10 cellular contexts compared by ENCODE assay signal in genomic region chr16:85579199-85579598, GRCh38. TPM values are rescaled to one million over a fixed set of nuclear protein-coding genes. Genes with fewer than 3 reads are reported as not detected.
DNase-seq lines count a peak whose midpoint lies in the region; ATAC-seq and TF ChIP-seq lines count a peak whose summit lies in the region.
"Had no signal": no experiment of that assay in that cellular context is flagged by ENCODE, and none has a peak within 500 bp of the region (broad histone marks: within the 10 kb centered on the region; RNA-seq: fewer than 3 reads in every experiment).

No MANE protein-coding gene starts in this region.

- ATAC-seq in natural killer cell treated with Interleukin-12 subunit alpha and Interleukin-12 subunit beta and Interleukin-15 and Interleukin-18, amount 100 ng/mL, for 72 hours: no peak
- ATAC-seq in left lobe of liver (no peak), GM18519 (IDR thresholded peaks at IDR 0.05; ENCODE audit: low FRiP score, unreplicated experiment) (no peak)

- no peak for TF ChIP-seq POLR2A in breast epithelium (IDR thresholded peaks at IDR 0.05)

- H3K36me3 Mint-ChIP-seq in glutamatergic neuron (ENCODE audit: unreplicated experiment): no peaks in the 10 kb centered on the region
- no peaks in the 10 kb centered on the region for H3K36me3 Mint-ChIP-seq in natural killer cell treated with Interleukin-12 subunit alpha and Interleukin-12 subunit beta and Interleukin-15 and Interleukin-18, amount 100 ng/mL, for 72 hours

- no peak overlapping the region for H3K4me3 ChIP-seq in breast epithelium
- H3K4me3 ChIP-seq in mammary epithelial cell (replicated peaks in 1 of 3; ENCODE audit: insufficient read depth in 1 of 3, low read depth in 2 of 3, low read length in 3 of 3): no peak overlapping the region
- H3K4me3 ChIP-seq in ascending aorta: no peak overlapping the region

- H3K4me1 Mint-ChIP-seq in glutamatergic neuron (ENCODE audit: low read depth, unreplicated experiment): peaks cover 81% of the 10 kb centered on the region
- H3K4me1 Mint-ChIP-seq in natural killer cell treated with Interleukin-12 subunit alpha and Interleukin-12 subunit beta and Interleukin-15 and Interleukin-18, amount 100 ng/mL, for 72 hours (ENCODE audit: low read depth in 2 of 2): peaks cover 58 to 65% of the 10 kb centered on the region in 2 donors

- no TSS peak for BruUV-seq in mammary epithelial cell (replicated peaks; lab: Mats Ljungman, UMichigan)

- H3K4me1 ChIP-seq in breast epithelium: peaks cover 3 to 21% of the 10 kb centered on the region in 2 donors
- H3K4me1 ChIP-seq in mammary epithelial cell (ENCODE audit: insufficient read depth, low read length): peaks cover 5% of the 10 kb centered on the region
- peaks cover 8 to 13% of the 10 kb centered on the region in 2 donors for H3K4me1 ChIP-seq in ascending aorta

- peaks cover 31% of the 10 kb centered on the region for H3K27me3 Mint-ChIP-seq in glutamatergic neuron (ENCODE audit: unreplicated experiment)
- no peaks in the 10 kb centered on the region for H3K27me3 Mint-ChIP-seq in natural killer cell treated with Interleukin-12 subunit alpha and Interleukin-12 subunit beta and Interleukin-15 and Interleukin-18, amount 100 ng/mL, for 72 hours
- H3K27me3 Mint-ChIP-seq: CD4-positive, alpha-beta memory T cell had no signal

- no peaks in the 10 kb centered on the region for H3K36me3 ChIP-seq in breast epithelium
- no peaks in the 10 kb centered on the region for H3K36me3 ChIP-seq in mammary epithelial cell (ENCODE audit: insufficient read depth, low read length)
- H3K36me3 ChIP-seq in ascending aorta: no peaks in the 10 kb centered on the region

- H2AFZ ChIP-seq in mammary epithelial cell (ENCODE audit: low read depth, low read length): no peak overlapping the region

- intact Hi-C loops in breast epithelium (cut with DNase I; ENCODE audit: low total_unique reads): no loop called here
- intact Hi-C loops in mammary epithelial cell (cut with micrococcal nuclease): no loop called here
- intact Hi-C loops in ascending aorta (cut with DNase I): no loop called here

- H3K27ac Mint-ChIP-seq in glutamatergic neuron (ENCODE audit: unreplicated experiment): no peak overlapping the region
- peak overlapping the region; percentile 54 to 66 for H3K27ac Mint-ChIP-seq in natural killer cell treated with Interleukin-12 subunit alpha and Interleukin-12 subunit beta and Interleukin-15 and Interleukin-18, amount 100 ng/mL, for 72 hours
- H3K27ac Mint-ChIP-seq: activated T-helper 1 cell treated with anti-CD3 and anti-CD28 coated beads, Interleukin-12 subunit alpha, Interleukin-12 subunit beta, Interleukin-2, Interleukin-4 antibody, amounts not matched to agents 30 ng/mL and 10 ng/mL and 1 ng/mL, durations not matched to agents 14 hours and 24 hours and 36 hours had no signal

- no peak for DNase-seq in breast epithelium (ENCODE audit: low spot score in 2 of 2)
- DNase-seq in mammary epithelial cell: no peak
- no peak for DNase-seq in glutamatergic neuron
- DNase-seq in natural killer cell treated with Interleukin-12 subunit alpha and Interleukin-12 subunit beta and Interleukin-15 and Interleukin-18, amount 100 ng/mL, for 72 hours (ENCODE audit: low spot score): no peak
- no peak for DNase-seq in left lobe of liver (ENCODE audit: low spot score)
- no peak for DNase-seq in stimulated activated CD4-positive, alpha-beta T cell treated with anti-CD3 and anti-CD28 coated beads, Interleukin-15, amount 100 ng/mL, for 24 hours
- DNase-seq in ascending aorta (ENCODE audit: low spot score in 2 of 2): no peak

- peak overlapping the region; percentile 61 for H3K4me3 Mint-ChIP-seq in glutamatergic neuron (ENCODE audit: unreplicated experiment)
- no peak overlapping the region for H3K4me3 Mint-ChIP-seq in natural killer cell treated with Interleukin-12 subunit alpha and Interleukin-12 subunit beta and Interleukin-15 and Interleukin-18, amount 100 ng/mL, for 72 hours
- H3K4me3 Mint-ChIP-seq: activated T-helper 1 cell treated with anti-CD3 and anti-CD28 coated beads, Interleukin-12 subunit alpha, Interleukin-12 subunit beta, Interleukin-2, Interleukin-4 antibody, amounts not matched to agents 30 ng/mL and 10 ng/mL and 1 ng/mL, durations not matched to agents 14 hours and 24 hours and 36 hours; CD4-positive, alpha-beta memory T cell had no signal

- dilution Hi-C loops in mammary epithelial cell (cut with HindIII; ENCODE audit: low sequenced_read_pairs): loop anchor here (5.0 kb wide), 1 partner anchor 92 kb away; no protein-coding TSS in a partner anchor

- no peak overlapping the region for H3K4me2 ChIP-seq in mammary epithelial cell (ENCODE audit: insufficient read depth, low read depth, low read length)

- peaks cover 10% of the 10 kb centered on the region for H3K79me2 ChIP-seq in mammary epithelial cell (ENCODE audit: insufficient read depth, low read length)

- H4K20me1 ChIP-seq in mammary epithelial cell (ENCODE audit: insufficient read depth, low read length): no peaks in the 10 kb centered on the region

- H3K9me3 ChIP-seq in breast epithelium (no peaks in the 10 kb centered on the region), mammary epithelial cell (replicated peaks; ENCODE audit: insufficient read depth, low read length) (no peaks in the 10 kb centered on the region), ascending aorta (no peaks in the 10 kb centered on the region)

- TF ChIP-seq CTCF in breast epithelium (IDR thresholded peaks at IDR 0.05): no peak
- no peak for TF ChIP-seq CTCF in mammary epithelial cell (conservative IDR thresholded peaks at IDR 0.05 in 1 of 2, IDR thresholded peaks at IDR 0.05 in 1 of 2; ENCODE audit: extremely low read depth in 1 of 2, insufficient read depth in 1 of 2, low read depth in 1 of 2, low read length in 2 of 2)
- TF ChIP-seq CTCF in glutamatergic neuron (IDR thresholded peaks at IDR 0.05; ENCODE audit: partially characterized antibody, unreplicated experiment): no peak
- no peak for TF ChIP-seq CTCF in ascending aorta (IDR thresholded peaks at IDR 0.05)

- no peaks in the 10 kb centered on the region for H3K27me3 ChIP-seq in breast epithelium
- H3K27me3 ChIP-seq in mammary epithelial cell (ENCODE audit: insufficient read depth, low read length): no peaks in the 10 kb centered on the region
- H3K27me3 ChIP-seq in ascending aorta: no peaks in the 10 kb centered on the region

- WGBS in mammary epithelial cell (ENCODE audit: low coverage, missing lambda C conversion rate): 45% methylated on average over 3 of the region's 12 CpGs

- in situ Hi-C loops in mammary epithelial cell (cut with MboI; ENCODE audit: low sequenced_read_pairs in 2 of 2): no loop called here

- H3K27ac ChIP-seq in breast epithelium (peak overlapping the region; percentile 19 to 68), mammary epithelial cell (ENCODE audit: insufficient read depth, low read depth, low read length) (no peak overlapping the region), ascending aorta (no peak overlapping the region)

- CTCF ChIA-PET in mammary epithelial cell (lab: Charles Lee; ENCODE audit: low non-redundant PET): no interaction called here

- H3K9me3 Mint-ChIP-seq in glutamatergic neuron (ENCODE audit: unreplicated experiment): peaks cover 46% of the 10 kb centered on the region
- no peaks in the 10 kb centered on the region for H3K9me3 Mint-ChIP-seq in natural killer cell treated with Interleukin-12 subunit alpha and Interleukin-12 subunit beta and Interleukin-15 and Interleukin-18, amount 100 ng/mL, for 72 hours
- H3K9me3 Mint-ChIP-seq: activated T-helper 1 cell treated with anti-CD3 and anti-CD28 coated beads, Interleukin-12 subunit alpha, Interleukin-12 subunit beta, Interleukin-2, Interleukin-4 antibody, amounts not matched to agents 30 ng/mL and 10 ng/mL and 1 ng/mL, durations not matched to agents 14 hours and 24 hours and 36 hours; CD4-positive, alpha-beta memory T cell had no signal

- H3K9ac ChIP-seq in mammary epithelial cell (ENCODE audit: insufficient read depth, low read length): no peak overlapping the region

RNA-seq across cellular contexts. Expression of gene GSE1, which starts 33.9 kb away (rescaled TPM):
- 100 to 1,000 TPM in 1 of 3 donors, 10 to 100 TPM in 2; 52.3 to 105 (median 60.7) TPM for total RNA-seq in breast epithelium
- 10 to 100 TPM; 19.3 to 24.3 TPM for total RNA-seq in mammary epithelial cell
- polyA plus RNA-seq in mammary epithelial cell: 5.2 TPM
- polyA minus RNA-seq in mammary epithelial cell: 8.5 TPM
- 473 TPM for total RNA-seq in glutamatergic neuron (ENCODE audit: unreplicated experiment)
- total RNA-seq in natural killer cell treated with Interleukin-12 subunit alpha and Interleukin-12 subunit beta and Interleukin-15 and Interleukin-18, amount 100 ng/mL, for 72 hours: 100 to 1,000 TPM in 1 of 2 donors, 10 to 100 TPM in 1; 84.9 to 146 TPM
- total RNA-seq in left lobe of liver: 38.3 TPM
- total RNA-seq in ascending aorta: 120 TPM

Comparison
In these comparisons a context has a peak if more than half of its experiments do, and no peak if none do; other contexts are left out.
1. H3K27ac ChIP-seq: peak in breast epithelium (2 of 2); none in mammary epithelial cell (single experiment) and ascending aorta (0 of 2).